10 cellular contexts compared by ENCODE assay signal in the genomic region with DNA sequence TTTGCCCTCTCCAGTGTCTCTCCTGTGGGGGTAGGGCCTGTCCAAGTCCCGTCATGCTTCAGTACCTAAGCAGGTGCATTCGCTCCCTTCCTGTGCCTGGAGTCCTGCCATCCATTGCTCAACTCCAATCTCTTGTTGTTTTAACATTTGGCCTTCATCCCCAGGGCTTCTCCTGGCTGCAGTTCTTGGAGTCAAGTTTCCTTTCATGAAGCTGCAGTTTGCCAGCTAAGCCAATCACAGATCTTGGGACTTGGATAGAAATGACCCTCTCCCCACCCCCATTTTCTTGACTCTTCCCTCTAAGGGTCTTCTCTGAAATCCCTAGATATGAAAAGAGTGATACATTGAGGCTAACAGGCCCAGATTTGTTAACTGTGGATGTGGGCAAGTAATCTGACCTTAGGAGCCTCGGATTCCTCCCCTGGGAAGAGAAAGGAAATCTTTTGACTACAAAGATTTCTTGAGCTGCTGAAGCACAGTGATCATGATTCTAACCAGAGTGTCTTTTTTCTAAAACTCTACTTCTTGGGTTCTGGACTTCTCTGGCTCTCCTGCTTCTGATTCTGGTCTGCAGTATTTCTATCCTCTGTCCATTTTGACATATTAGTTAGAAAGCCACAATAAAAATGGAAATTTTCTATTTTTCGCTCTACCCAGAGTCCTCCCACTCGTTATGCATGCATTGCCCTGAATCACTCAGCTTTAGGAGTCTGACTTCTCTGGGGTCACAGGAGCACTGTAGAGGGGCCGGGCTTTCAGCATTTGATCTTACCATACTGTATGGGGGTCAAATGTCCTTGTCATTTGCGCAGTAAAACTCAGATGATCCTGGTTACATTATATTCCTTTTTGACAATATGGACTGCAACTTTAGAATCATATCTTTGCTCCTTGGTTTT.
DNase-seq lines count a peak whose midpoint lies in the region; ATAC-seq and TF ChIP-seq lines count a peak whose summit lies in the region.
"Had no signal": no experiment of that assay in that cellular context is flagged by ENCODE, and none has a peak within 500 bp of the region (broad histone marks: within the 10 kb centered on the region; RNA-seq: fewer than 3 reads in every experiment).

No MANE protein-coding gene starts in this region.

- CTCF ChIA-PET in MCF 10A (lab: Yijun Ruan, JAX), result interaction anchor here (0.6 to 1.5 kb wide), 3 partner anchors 24 to 340 kb away, joined by 3 to 6 read pairs (median 4); no protein-coding TSS in a partner anchor

- no peak overlapping the region for H3K27ac Mint-ChIP-seq in MCF 10A (ENCODE audit: low read depth, unreplicated experiment)
- H3K27ac Mint-ChIP-seq: activated CD4-positive, alpha-beta T cell treated with anti-CD3 and anti-CD28 coated beads, Interleukin-2, amount 10 ng/mL, durations not matched to agents 24 days and 14 days had no signal

- H3K23ac ChIP-seq in mesenchymal stem cell (ENCODE audit: low read length in 2 of 2), result no peak overlapping the region

- H3K79me1 ChIP-seq in mesenchymal stem cell (replicated peaks; ENCODE audit: low read length, poor library complexity, severe bottlenecking), result no peaks in the 10 kb centered on the region

- intact Hi-C loops in MCF 10A (cut with micrococcal nuclease) (no loop called here), head of caudate nucleus (cut with DNase I) (no loop called here)

- H3K9me3 ChIP-seq in BLaER1 treated with 17β-estradiol and CSF1 and Interleukin-3, amounts not matched to agents 10 nM and 100 nM (replicated peaks in 1 of 11), result no peaks in the 10 kb centered on the region
- no peaks in the 10 kb centered on the region for H3K9me3 ChIP-seq in mesenchymal stem cell (ENCODE audit: control insufficient read depth, low read length)

- no peaks in the 10 kb centered on the region for H3K9me3 Mint-ChIP-seq in MCF 10A (ENCODE audit: unreplicated experiment)

- no peak overlapping the region for H2BK12ac ChIP-seq in mesenchymal stem cell (ENCODE audit: low read length in 2 of 2)

- H3K36me3 Mint-ChIP-seq in MCF 10A (ENCODE audit: insufficient read depth, unreplicated experiment), result no peaks in the 10 kb centered on the region

- no TSS peak for BruUV-seq in MCF 10A (replicated peaks; lab: Mats Ljungman, UMichigan)

- DNase-seq in NCI-H146 treated with DMSO at 0.1 percent for 48 hours (lab: John Stamatoyannopoulos, UW; ENCODE audit: unreplicated experiment) (peak; percentile 39), MCF 10A (ENCODE audit: unreplicated experiment) (peak; percentile 98), mesenchymal stem cell (no peak), head of caudate nucleus (no peak)
- no peak for DNase-seq in central memory CD4-positive, alpha-beta T cell
- DNase-seq: activated CD4-positive, alpha-beta T cell treated with anti-CD3 and anti-CD28 coated beads, Interleukin-2, amount 10 ng/mL, durations not matched to agents 24 days and 14 days; C1 segment of cervical spinal cord had no signal

- no peak for ATAC-seq in HG03460 (IDR thresholded peaks at IDR 0.05; ENCODE audit: unreplicated experiment)
- ATAC-seq in HG02981 (IDR thresholded peaks at IDR 0.05; ENCODE audit: unreplicated experiment), result no peak

- peak overlapping the region in 3 of 11 experiments; percentile 4 to 33 (median 26); a peak in 4 of 22 replicates for H3K9ac ChIP-seq in BLaER1 treated with 17β-estradiol and CSF1 and Interleukin-3, amounts not matched to agents 10 nM and 100 nM
- no peak overlapping the region for H3K9ac ChIP-seq in mesenchymal stem cell (ENCODE audit: low read length)

- no peak overlapping the region for H2BK5ac ChIP-seq in mesenchymal stem cell (ENCODE audit: low read depth, low read length, poor library complexity, severe bottlenecking)

- no peak overlapping the region for H3K14ac ChIP-seq in mesenchymal stem cell (ENCODE audit: low read length in 2 of 2)

- no peak overlapping the region for H2AK5ac ChIP-seq in mesenchymal stem cell (ENCODE audit: low read length, severe bottlenecking)

- peak overlapping the region; percentile 39 to 87 (median 75) for H3K4me2 ChIP-seq in BLaER1 treated with 17β-estradiol and CSF1 and Interleukin-3, amounts not matched to agents 10 nM and 100 nM
- H3K4me2 ChIP-seq in mesenchymal stem cell (ENCODE audit: low read length, poor library complexity, severe bottlenecking), result no peak overlapping the region

- H4K20me1 ChIP-seq in BLaER1 treated with 17β-estradiol and CSF1 and Interleukin-3, amounts not matched to agents 10 nM and 100 nM, result no peaks in the 10 kb centered on the region

- H2BK15ac ChIP-seq in mesenchymal stem cell (ENCODE audit: low read depth, poor library complexity, severe bottlenecking), result no peak overlapping the region

- H4K91ac ChIP-seq in mesenchymal stem cell (ENCODE audit: low read length), result no peak overlapping the region

- H2BK120ac ChIP-seq in mesenchymal stem cell (ENCODE audit: low read depth, low read length), result no peak overlapping the region

- 63% methylated on average over 6 of the region's 7 CpGs for WGBS in mesenchymal stem cell

- peak overlapping the region in 4 of 11 experiments; percentile 3 to 49 (median 14); a peak in 5 of 22 replicates for H3K27ac ChIP-seq in BLaER1 treated with 17β-estradiol and CSF1 and Interleukin-3, amounts not matched to agents 10 nM and 100 nM
- H3K27ac ChIP-seq in mesenchymal stem cell (ENCODE audit: low read length, poor library complexity, severe bottlenecking), result peak overlapping the region; percentile 51

- no peak overlapping the region for H3K18ac ChIP-seq in mesenchymal stem cell (ENCODE audit: low read depth in 1 of 2, low read length in 2 of 2)

- H2AFZ ChIP-seq in mesenchymal stem cell (ENCODE audit: low read depth, low read length), result no peak overlapping the region

- H3K4ac ChIP-seq in mesenchymal stem cell (ENCODE audit: low read depth in 1 of 2, low read length in 2 of 2), result no peak overlapping the region

- no peaks in the 10 kb centered on the region for H3K27me3 ChIP-seq in BLaER1 treated with 17β-estradiol and CSF1 and Interleukin-3, amounts not matched to agents 10 nM and 100 nM
- peaks cover 0 to 16% of the 10 kb centered on the region in 2 experiments for H3K27me3 ChIP-seq in mesenchymal stem cell (ENCODE audit: control insufficient read depth in 1 of 2, insufficient read depth in 1 of 2, low read length in 2 of 2)

- no peaks in the 10 kb centered on the region for H3K27me3 Mint-ChIP-seq in MCF 10A (ENCODE audit: insufficient read depth, unreplicated experiment)

- H3K4me1 ChIP-seq in BLaER1 treated with 17β-estradiol and CSF1 and Interleukin-3, amounts not matched to agents 10 nM and 100 nM, result peaks cover 37 to 47% (median 43%) of the 10 kb centered on the region in 10 experiments
- peaks cover 9% of the 10 kb centered on the region for H3K4me1 ChIP-seq in mesenchymal stem cell (ENCODE audit: control insufficient read depth, insufficient read depth, low read depth, low read length)

- H3K4me3 ChIP-seq in BLaER1 treated with 17β-estradiol and CSF1 and Interleukin-3, amounts not matched to agents 10 nM and 100 nM, result 0 out of 20 replicates have a peak overlapping the region, but pooled peaks of 1 of the 10 experiments have one; percentile 11
- H3K4me3 ChIP-seq in mesenchymal stem cell (ENCODE audit: insufficient read depth in 1 of 2, low read depth in 1 of 2, low read length in 2 of 2), result no peak overlapping the region

- POLR2A ChIA-PET in MCF 10A (lab: Yijun Ruan, JAX), result interaction anchor here (1.3 kb wide), 1 partner anchor 9 kb away, joined by 6 read pairs; no protein-coding TSS in a partner anchor

- H3K4me1 Mint-ChIP-seq in MCF 10A (ENCODE audit: insufficient read depth, unreplicated experiment), result peaks cover 10% of the 10 kb centered on the region
- H3K4me1 Mint-ChIP-seq: activated CD4-positive, alpha-beta T cell treated with anti-CD3 and anti-CD28 coated beads, Interleukin-2, amount 10 ng/mL, durations not matched to agents 24 days and 14 days had no signal

- no peaks in the 10 kb centered on the region for H3K36me3 ChIP-seq in BLaER1 treated with 17β-estradiol and CSF1 and Interleukin-3, amounts not matched to agents 10 nM and 100 nM
- H3K36me3 ChIP-seq in mesenchymal stem cell (ENCODE audit: control insufficient read depth in 1 of 2, insufficient read depth in 2 of 2, low read depth in 1 of 2, low read length in 2 of 2), result no peaks in the 10 kb centered on the region

- no peak overlapping the region for H4K8ac ChIP-seq in mesenchymal stem cell (ENCODE audit: low read length)

- no peak for TF ChIP-seq CTCF in MCF 10A (IDR thresholded peaks at IDR 0.05; ENCODE audit: unreplicated experiment)

- no peak overlapping the region for H3K4me3 Mint-ChIP-seq in MCF 10A (ENCODE audit: unreplicated experiment)
- H3K4me3 Mint-ChIP-seq: activated CD4-positive, alpha-beta T cell treated with anti-CD3 and anti-CD28 coated beads, Interleukin-2, amount 10 ng/mL, durations not matched to agents 24 days and 14 days had no signal

Comparison
In these comparisons a context has a peak if more than half of its experiments do, and no peak if none do; other contexts are left out.
1. DNase-seq: peak in NCI-H146 treated with DMSO at 0.1 percent for 48 hours (single experiment) and MCF 10A (single experiment); none in mesenchymal stem cell (single experiment), central memory CD4-positive, alpha-beta T cell (single experiment) and head of caudate nucleus (0 of 42).